ENCODE assay signal across 1 cellular context in genomic region chr2:153986488-153987229, GRCh38.
TF ChIP-seq lines count a peak whose summit lies in the region.

No MANE protein-coding gene starts in this region.

TF ChIP-seq in endothelial cell of umbilical vein, 7 proteins besides CTCF, POLR2A, EP300 and RAD21 (continued from another document):
- TF ChIP-seq JUN (IDR thresholded peaks at IDR 0.05; ENCODE audit: borderline replicate concordance, insufficient read depth, insufficient read length, low read depth) = peak; percentile 13
